7 cellular contexts compared by ENCODE assay signal in the genomic region with DNA sequence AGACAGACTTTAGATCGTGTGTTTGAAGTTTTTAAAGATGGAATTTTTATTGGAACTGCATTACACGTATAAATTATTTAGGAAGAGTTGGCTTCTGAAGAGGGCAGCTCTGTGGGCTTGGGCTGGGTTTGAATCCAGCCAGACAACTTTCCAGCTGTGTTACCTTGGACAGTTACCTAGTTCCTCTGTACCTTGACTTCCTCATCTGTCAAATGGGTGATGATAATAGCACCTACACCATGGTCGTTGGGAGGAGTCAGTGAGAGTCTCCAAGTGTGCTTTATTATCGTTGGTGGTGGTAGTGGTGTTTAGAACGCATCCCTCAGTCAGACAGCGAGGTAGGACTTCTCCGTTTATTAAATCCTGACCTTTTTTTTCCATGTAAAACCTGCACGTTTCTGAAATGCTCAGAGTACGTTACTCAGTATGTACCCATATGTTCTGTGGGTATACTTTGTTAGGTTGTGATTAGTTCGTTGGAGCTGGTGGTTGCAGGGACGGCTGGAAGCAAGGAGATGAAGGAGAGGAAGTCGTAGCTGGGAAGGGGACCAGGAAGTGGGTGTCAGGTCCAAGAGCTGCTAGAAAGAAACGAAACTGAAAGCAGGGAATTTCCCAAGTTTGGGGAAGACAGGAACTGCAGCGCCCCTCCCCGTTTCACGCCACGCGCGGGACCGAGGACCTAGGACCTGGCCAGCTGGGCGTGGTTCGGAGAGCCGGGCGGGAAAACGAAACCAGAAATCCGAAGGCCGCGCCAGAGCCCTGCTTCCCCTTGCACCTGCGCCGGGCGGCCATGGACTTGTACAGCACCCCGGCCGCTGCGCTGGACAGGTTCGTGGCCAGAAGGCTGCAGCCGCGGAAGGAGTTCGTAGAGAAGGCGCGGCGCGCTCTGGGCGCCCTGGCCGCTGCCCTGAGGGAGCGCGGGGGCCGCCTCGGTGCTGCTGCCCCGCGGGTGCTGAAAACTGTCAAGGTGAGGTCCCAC. TPM values are rescaled to one million over a fixed set of nuclear protein-coding genes. Genes with fewer than 3 reads are reported as not detected.
DNase-seq lines count a peak whose midpoint lies in the region; ATAC-seq and TF ChIP-seq lines count a peak whose summit lies in the region.

Gene OAS3, plus strand, starts transcription at position 734 of the 979 bp plus-strand sequence. Its CDS starts 57 bp downstream, at position 791.

- H3K27ac ChIP-seq in SU-DHL-6 (ENCODE audit: low read depth, low read length) (peak within 1 kb of the TSS; percentile 77), cardiac muscle cell (no peak within 1 kb of the TSS), trophoblast cell (ENCODE audit: low read depth, low read length) (no peak within 1 kb of the TSS), tibial artery (peak within 1 kb of the TSS; percentile 38 to 54)

- no peak within 1 kb of the TSS for H3K18ac ChIP-seq in trophoblast cell (ENCODE audit: low read length)

- H3K9ac ChIP-seq in SU-DHL-6 (ENCODE audit: low read length) = peak within 1 kb of the TSS; percentile 48
- no peak within 1 kb of the TSS for H3K9ac ChIP-seq in trophoblast cell (ENCODE audit: low read length)

- no peaks in the 10 kb centered on the region for H3K79me2 ChIP-seq in SU-DHL-6 (ENCODE audit: insufficient read depth, low read length)
- no peaks in the 10 kb centered on the region for H3K79me2 ChIP-seq in trophoblast cell (ENCODE audit: control insufficient read depth, insufficient read depth, low read length, poor library complexity)

- 100% methylated on average over 1 of the region's 50 CpGs for WGBS in trophoblast cell (ENCODE audit: extremely low coverage, insufficient coverage, insufficient read length)

- no peak within 1 kb of the TSS for H2BK12ac ChIP-seq in trophoblast cell (ENCODE audit: low read length)

- H2BK5ac ChIP-seq in trophoblast cell (ENCODE audit: low read depth, low read length, poor library complexity) = no peak within 1 kb of the TSS

- H3K9me3 Mint-ChIP-seq in activated naive CD8-positive, alpha-beta T cell treated with anti-CD3 and anti-CD28 coated beads, Interleukin-2, amount 10 ng/mL, durations not matched to agents 7 days and 5 days = no peaks in the 10 kb centered on the region

- H3K4me1 ChIP-seq in cardiac muscle cell (ENCODE audit: low read depth) (no peaks in the 10 kb centered on the region), trophoblast cell (ENCODE audit: control insufficient read depth in 1 of 2, insufficient read depth in 2 of 2, low read length in 2 of 2) (no peaks in the 10 kb centered on the region), tibial artery (peaks cover 0 to 17% (median 10%) of the 10 kb centered on the region in 4 donors)

- H3K23ac ChIP-seq in trophoblast cell (ENCODE audit: low read length) = no peak within 1 kb of the TSS

- no peak within 1 kb of the TSS for H4K91ac ChIP-seq in trophoblast cell (ENCODE audit: low read depth, low read length)

- TF ChIP-seq CTCF in GM13976 (IDR thresholded peaks at IDR 0.05; ENCODE audit: borderline replicate concordance, control extremely low read depth, extremely low read depth, insufficient read depth, missing control alignments) (no peak), SU-DHL-6 (IDR thresholded peaks at IDR 0.05; ENCODE audit: insufficient read depth, low read length, poor library complexity, severe bottlenecking) (no peak), cardiac muscle cell (IDR thresholded peaks at IDR 0.05; ENCODE audit: low read depth, low read length) (no peak), tibial artery (IDR thresholded peaks at IDR 0.05) (no peak)

- H3F3A ChIP-seq in SU-DHL-6 (ENCODE audit: insufficient read depth) = no peaks in the 10 kb centered on the region

- H3K4me3 ChIP-seq in SU-DHL-6 (ENCODE audit: insufficient read depth, low read length, poor library complexity, severe bottlenecking) (peak within 1 kb of the TSS; percentile 35), cardiac muscle cell (peak within 1 kb of the TSS; percentile 14), trophoblast cell (ENCODE audit: low read depth, low read length) (no peak within 1 kb of the TSS), tibial artery (peak within 1 kb of the TSS; percentile 61 to 81)

- no peaks in the 10 kb centered on the region for H3K9me2 ChIP-seq in SU-DHL-6 (replicated peaks; ENCODE audit: insufficient read depth, low read length)

- no peaks in the 10 kb centered on the region for H3K27me3 ChIP-seq in SU-DHL-6 (ENCODE audit: low read length)
- H3K27me3 ChIP-seq in cardiac muscle cell = peaks cover 44% of the 10 kb centered on the region
- peaks cover 4% of the 10 kb centered on the region for H3K27me3 ChIP-seq in trophoblast cell (ENCODE audit: insufficient read depth, low read length)
- no peaks in the 10 kb centered on the region for H3K27me3 ChIP-seq in tibial artery

- no peak within 1 kb of the TSS for H2BK120ac ChIP-seq in trophoblast cell (ENCODE audit: insufficient read depth, low read length, poor library complexity)

- H3K4me3 Mint-ChIP-seq in activated naive CD8-positive, alpha-beta T cell treated with anti-CD3 and anti-CD28 coated beads, Interleukin-2, amount 10 ng/mL, durations not matched to agents 7 days and 5 days = peak within 1 kb of the TSS; percentile 85

- no peak within 1 kb of the TSS for H4K12ac ChIP-seq in trophoblast cell (ENCODE audit: low read depth, low read length)

- H4K8ac ChIP-seq in trophoblast cell (ENCODE audit: low read depth, low read length) = no peak within 1 kb of the TSS

- H2AFZ ChIP-seq in SU-DHL-6 (ENCODE audit: low read depth, low read length, severe bottlenecking) (peak within 1 kb of the TSS; percentile 35), trophoblast cell (ENCODE audit: insufficient read depth, low read length, poor library complexity) (peak within 1 kb of the TSS; percentile 21)

- intact Hi-C loops in tibial artery (cut with DNase I; ENCODE audit: low total_unique reads) = no loop called here

- H3K27me3 Mint-ChIP-seq in activated naive CD8-positive, alpha-beta T cell treated with anti-CD3 and anti-CD28 coated beads, Interleukin-2, amount 10 ng/mL, durations not matched to agents 7 days and 5 days = no peaks in the 10 kb centered on the region

- no peaks in the 10 kb centered on the region for H3K36me3 ChIP-seq in SU-DHL-6 (ENCODE audit: low read length)
- H3K36me3 ChIP-seq in cardiac muscle cell = no peaks in the 10 kb centered on the region
- H3K36me3 ChIP-seq in trophoblast cell (ENCODE audit: control insufficient read depth in 1 of 2, insufficient read depth in 2 of 2, low read length in 2 of 2) = no peaks in the 10 kb centered on the region
- no peaks in the 10 kb centered on the region for H3K36me3 ChIP-seq in tibial artery

- H3K4me2 ChIP-seq in SU-DHL-6 (ENCODE audit: low read depth, low read length, poor library complexity, severe bottlenecking) = peak within 1 kb of the TSS; percentile 63
- peak within 1 kb of the TSS; percentile 68 for H3K4me2 ChIP-seq in trophoblast cell (ENCODE audit: low read length)

- H3K9me3 ChIP-seq in SU-DHL-6 (ENCODE audit: insufficient read depth, low read length) = no peaks in the 10 kb centered on the region
- no peaks in the 10 kb centered on the region for H3K9me3 ChIP-seq in cardiac muscle cell (ENCODE audit: low read depth)
- no peaks in the 10 kb centered on the region for H3K9me3 ChIP-seq in trophoblast cell (ENCODE audit: insufficient read depth, low read depth, low read length)
- no peaks in the 10 kb centered on the region for H3K9me3 ChIP-seq in tibial artery

- peak; percentile 81 for ATAC-seq in activated naive CD8-positive, alpha-beta T cell treated with anti-CD3 and anti-CD28 coated beads, Interleukin-2, amount 10 ng/mL, durations not matched to agents 7 days and 5 days (ENCODE audit: low read depth)

- H3K36me3 Mint-ChIP-seq in activated naive CD8-positive, alpha-beta T cell treated with anti-CD3 and anti-CD28 coated beads, Interleukin-2, amount 10 ng/mL, durations not matched to agents 7 days and 5 days = peaks cover 32% of the 10 kb centered on the region

- in situ Hi-C loops in GM13976 (cut with MboI; ENCODE audit: low sequenced_read_pairs, unreplicated experiment) = no loop called here

- no peak within 1 kb of the TSS for H2AK5ac ChIP-seq in trophoblast cell (ENCODE audit: low read length)

- DNase-seq in GM13976 (ENCODE audit: low spot score) (peak; percentile 70), HT1080 (ENCODE audit: low read depth) (peak; percentile 80), cardiac muscle cell (ENCODE audit: low read depth in 1 of 2, low spot score in 1 of 2) (peak; percentile 62 to 89), trophoblast cell (peak; percentile 84 to 92), tibial artery (peak; percentile 88 to 90)
- DNase-seq in activated naive CD8-positive, alpha-beta T cell treated with anti-CD3 and anti-CD28 coated beads, Interleukin-2, amount 10 ng/mL, durations not matched to agents 7 days and 5 days = peak; percentile 79

- POLR2A ChIA-PET in activated naive CD8-positive, alpha-beta T cell treated with anti-CD3 and anti-CD28 coated beads, Interleukin-2, amount 10 ng/mL, durations not matched to agents 7 days and 5 days (lab: Charles Lee) = interaction anchor here (0.8 to 5.0 kb wide), 11 partner anchors 11 to 813 kb away, joined by 3 to 98 read pairs (median 5); partner anchors contain the start of genes OAS1, OAS2 and TRAFD1

- H3K4me1 Mint-ChIP-seq in activated naive CD8-positive, alpha-beta T cell treated with anti-CD3 and anti-CD28 coated beads, Interleukin-2, amount 10 ng/mL, durations not matched to agents 7 days and 5 days = peaks cover 43% of the 10 kb centered on the region

- H3K79me1 ChIP-seq in trophoblast cell (ENCODE audit: low read length) = no peaks in the 10 kb centered on the region

- no peaks in the 10 kb centered on the region for H4K20me1 ChIP-seq in SU-DHL-6 (ENCODE audit: low read depth, low read length)

- H3K4ac ChIP-seq in trophoblast cell (ENCODE audit: low read depth, low read length) = no peak within 1 kb of the TSS

- no peak within 1 kb of the TSS for H3K14ac ChIP-seq in trophoblast cell (ENCODE audit: low read length)

- peak within 1 kb of the TSS; percentile 95 for H3K27ac Mint-ChIP-seq in activated naive CD8-positive, alpha-beta T cell treated with anti-CD3 and anti-CD28 coated beads, Interleukin-2, amount 10 ng/mL, durations not matched to agents 7 days and 5 days

RNA-seq across cellular contexts. Expression of gene OAS3, which starts in this region (rescaled TPM):
- total RNA-seq in HT1080 (2014; rRNA removed; shearing (Covaris generic)) = 14.8 and 15.8 TPM in 2 replicates
- 6.4 and 6.7 TPM in 2 replicates for polyA plus RNA-seq in HT1080 (2015; cell fraction: cytosol; rRNA removed)
- polyA plus RNA-seq in HT1080 (2015; cell fraction: nucleus; rRNA removed) = 10.0 and 10.6 TPM in 2 replicates
- total RNA-seq in activated naive CD8-positive, alpha-beta T cell treated with anti-CD3 and anti-CD28 coated beads, Interleukin-2, amount 10 ng/mL, durations not matched to agents 7 days and 5 days = 100 to 1,000 TPM; 221 to 222 TPM
- total RNA-seq in cardiac muscle cell = 0.04 and 0.36 TPM in 2 replicates
- 0.59 TPM in 1 of 2 replicates, not detected in the other for polyA plus RNA-seq in cardiac muscle cell
- polyA plus RNA-seq in trophoblast cell (2013) = 0.15 and 0.22 TPM in 2 replicates

Comparison
In these comparisons a context has a peak if more than half of its experiments do, and no peak if none do; other contexts are left out.
1. RNA of gene OAS3 (total RNA-seq): 221 to 222 TPM in activated naive CD8-positive, alpha-beta T cell treated with anti-CD3 and anti-CD28 coated beads, Interleukin-2, amount 10 ng/mL, durations not matched to agents 7 days and 5 days; 14.8 to 15.8 TPM in HT1080 and 0.04 to 0.36 TPM in cardiac muscle cell; every median in the first group is over 10 times any median in the second.
2. Peak in DNase-seq and H3K4me3 ChIP-seq in cardiac muscle cell; RNA of the gene not detected or under 1 TPM.
3. H3K27ac ChIP-seq: peak in SU-DHL-6 (single experiment) and tibial artery (2 of 2); none in cardiac muscle cell (single experiment) and trophoblast cell (single experiment).
4. Peak in every context shown above with its lines, with median percentiles within 50 percentile points of each other: DNase-seq.